In genomic region chr5:163134061-163134460, GRCh38 we compare ENCODE assay signal across 9 cellular contexts.
"Had no signal": no experiment of that assay in that cellular context is flagged by ENCODE, and none has a peak within 500 bp of the region (broad histone marks: within the 10 kb centered on the region; RNA-seq: fewer than 3 reads in every experiment).

No MANE protein-coding gene starts in this region.

- H2AFZ ChIP-seq: GM23338 had no signal

- FAIRE-seq: H1, H54, HTR-8/SVneo had no signal

- H3K4me3 ChIP-seq: GM23338 had no signal

- H3K4me2 ChIP-seq: GM23338, KMS-11 had no signal

- DNase-seq: H9, HCEC 1CT, IMR-90, KBM-7 had no signal

- H3K27ac ChIP-seq: KMS-11 had no signal

- ATAC-seq: GM23338 had no signal

- H3K9ac ChIP-seq: KMS-11 had no signal
